In the genomic region with DNA sequence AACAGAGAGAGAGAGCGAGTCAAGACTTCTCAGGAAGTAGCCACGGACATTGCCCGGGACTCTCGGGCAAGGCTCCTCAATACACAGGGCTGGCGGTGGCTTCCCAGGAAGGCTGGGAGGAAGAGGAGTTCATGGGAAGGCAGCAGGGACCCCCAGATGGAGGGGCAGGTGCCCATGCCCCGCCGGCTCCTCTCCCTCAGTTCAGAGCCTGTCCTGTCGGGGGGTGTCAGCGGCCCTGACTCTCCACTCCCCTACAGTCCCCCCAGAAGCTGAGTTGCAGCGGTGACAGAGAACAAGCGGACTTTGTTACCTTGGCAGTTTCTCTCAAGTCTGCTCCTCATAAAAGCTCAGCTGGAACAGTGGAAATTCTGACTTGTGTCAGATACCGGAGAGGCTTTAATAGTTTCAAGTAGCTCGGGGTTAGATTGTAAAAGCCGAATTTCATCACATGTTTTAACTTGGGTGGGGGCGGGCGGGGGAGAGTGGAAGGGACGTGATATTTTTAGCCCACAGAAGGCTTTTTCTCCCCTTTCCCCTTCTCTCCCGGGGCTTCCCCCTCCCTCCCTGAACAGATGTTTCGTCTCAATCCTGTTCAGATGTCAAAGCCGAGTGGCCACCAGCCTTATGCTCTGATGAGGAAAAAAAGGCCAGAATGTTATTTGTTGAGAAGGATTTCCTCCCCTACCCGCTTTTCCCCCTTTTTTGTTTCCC, we compare ENCODE assay signal across 15 cellular contexts.
DNase-seq lines count a peak whose midpoint lies in the region; ATAC-seq, FAIRE-seq and TF ChIP-seq lines count a peak whose summit lies in the region.
"Had no signal": no experiment of that assay in that cellular context is flagged by ENCODE, and none has a peak within 500 bp of the region (broad histone marks: within the 10 kb centered on the region; RNA-seq: fewer than 3 reads in every experiment).

No MANE protein-coding gene starts in this region.

- H3K4me1 Mint-ChIP-seq in dendritic cell treated with granulocyte-macrophage colony-stimulating factor and Interleukin-4, amounts not matched to agents 40 ng/mL and 50 ng/mL, for 4 days (ENCODE audit: low read depth), result peaks cover 37% of the 10 kb centered on the region
- H3K4me1 Mint-ChIP-seq: B cell had no signal

- H3K36me3 Mint-ChIP-seq in dendritic cell treated with granulocyte-macrophage colony-stimulating factor and Interleukin-4, amounts not matched to agents 40 ng/mL and 50 ng/mL, for 4 days (ENCODE audit: low read depth), result no peaks in the 10 kb centered on the region

- peaks cover 91% of the 10 kb centered on the region for H4K20me1 ChIP-seq in HepG2 (ENCODE audit: insufficient read depth, low read length)

- no peak overlapping the region for H3K4me2 ChIP-seq in HepG2 (ENCODE audit: low read depth, low read length)

- no peak for TF ChIP-seq EP300 in HepG2 (IDR thresholded peaks at IDR 0.05; ENCODE audit: low read depth in 2 of 2, low read length in 2 of 2)
- no peak for TF ChIP-seq EP300 in HepG2 (CRISPR knock-in tag; IDR thresholded peaks at IDR 0.05; ENCODE audit: borderline replicate concordance)

- WGBS in HepG2 (ENCODE audit: low lambda C conversion rate), result 94% methylated on average over 19 of the region's 21 CpGs

- H3K36me3 ChIP-seq in HEK293 (ENCODE audit: control insufficient read depth in 2 of 2, insufficient read depth in 1 of 2, low read length in 2 of 2), result no peaks in the 10 kb centered on the region
- peaks cover 77 to 99% of the 10 kb centered on the region in 2 experiments for H3K36me3 ChIP-seq in HepG2 (replicated peaks in 1 of 2; ENCODE audit: control insufficient read depth in 1 of 2, insufficient read depth in 2 of 2, low read length in 2 of 2)
- H3K36me3 ChIP-seq in skeletal muscle tissue (ENCODE audit: control insufficient read depth in 3 of 3, insufficient read depth in 3 of 3, low read length in 3 of 3), result no peaks in the 10 kb centered on the region

- DNase-seq in HepG2 (ENCODE audit: low spot score) (no peak), medulla oblongata (ENCODE audit: extremely low spot score) (no peak), NOMO-1 treated with DMSO at 0.1 percent for 48 hours (lab: John Stamatoyannopoulos, UW; ENCODE audit: unreplicated experiment) (no peak), middle frontal gyrus (ENCODE audit: extremely low spot score, low spot score) (no peak), hippocampal formation (lab: John Stamatoyannopoulos, UW) (no peak)
- DNase-seq: activated CD4-positive, alpha-beta memory T cell treated with anti-CD3 and anti-CD28 coated beads, Interleukin-2, amount 10 ng/mL, durations not matched to agents 7 days and 5 days; activated naive CD4-positive, alpha-beta T cell; dermis blood vessel endothelial cell; mesendoderm; NCI-H2081 had no signal

- ATAC-seq in HepG2, result no peak
- ATAC-seq: K562 had no signal

- no peaks in the 10 kb centered on the region for H3K9me3 Mint-ChIP-seq in dendritic cell treated with granulocyte-macrophage colony-stimulating factor and Interleukin-4, amounts not matched to agents 40 ng/mL and 50 ng/mL, for 4 days
- H3K9me3 Mint-ChIP-seq: activated CD4-positive, alpha-beta memory T cell treated with anti-CD3 and anti-CD28 coated beads, Interleukin-2, amount 10 ng/mL, durations not matched to agents 7 days and 5 days had no signal

- peaks cover 11% of the 10 kb centered on the region for H3K27me3 Mint-ChIP-seq in dendritic cell treated with granulocyte-macrophage colony-stimulating factor and Interleukin-4, amounts not matched to agents 40 ng/mL and 50 ng/mL, for 4 days
- H3K27me3 Mint-ChIP-seq: activated CD4-positive, alpha-beta memory T cell treated with anti-CD3 and anti-CD28 coated beads, Interleukin-2, amount 10 ng/mL, durations not matched to agents 7 days and 5 days had no signal

- TF ChIP-seq POLR2A in HepG2 (IDR thresholded peaks at IDR 0.05; ENCODE audit: insufficient read depth in 1 of 2, low read depth in 2 of 2, low read length in 2 of 2), result no peak

- H2AFZ ChIP-seq in HepG2 (ENCODE audit: low read length), result no peak overlapping the region

- no peak for TF ChIP-seq RAD21 in HepG2 (CRISPR knock-in tag; IDR thresholded peaks at IDR 0.05)

- no peak overlapping the region for H3K4me3 Mint-ChIP-seq in dendritic cell treated with granulocyte-macrophage colony-stimulating factor and Interleukin-4, amounts not matched to agents 40 ng/mL and 50 ng/mL, for 4 days
- H3K4me3 Mint-ChIP-seq: activated CD4-positive, alpha-beta memory T cell treated with anti-CD3 and anti-CD28 coated beads, Interleukin-2, amount 10 ng/mL, durations not matched to agents 7 days and 5 days; B cell had no signal

- H3K9me3 ChIP-seq in HEK293 (ENCODE audit: control insufficient read depth, insufficient read depth, low read depth, low read length) (no peaks in the 10 kb centered on the region), HepG2 (ENCODE audit: low read length) (no peaks in the 10 kb centered on the region), skeletal muscle tissue (ENCODE audit: control insufficient read depth in 3 of 3, low read length in 3 of 3) (no peaks in the 10 kb centered on the region)

- H3K27me3 ChIP-seq in HepG2 (ENCODE audit: control insufficient read depth in 1 of 2, insufficient read depth in 2 of 2, low read length in 2 of 2) (no peaks in the 10 kb centered on the region), skeletal muscle tissue (ENCODE audit: control insufficient read depth in 3 of 3, insufficient read depth in 3 of 3, low read length in 3 of 3) (peaks cover 0 to 4% (median 0%) of the 10 kb centered on the region in 3 donors)

- in situ Hi-C loops in HepG2 (cut with HindIII; ENCODE audit: extremely low pct_ligation_motif_present, low pct_unique_long_range_greater_than_20kb), result no loop called here

- H3K4me1 ChIP-seq in HEK293 (ENCODE audit: control insufficient read depth, insufficient read depth, low read length), result no peaks in the 10 kb centered on the region
- peaks cover 100% of the 10 kb centered on the region for H3K4me1 ChIP-seq in HepG2 (ENCODE audit: insufficient read depth, low read length)
- peaks cover 25 to 32% (median 28%) of the 10 kb centered on the region in 3 donors for H3K4me1 ChIP-seq in skeletal muscle tissue (ENCODE audit: control insufficient read depth in 3 of 3, insufficient read depth in 3 of 3, low read length in 3 of 3)

- BruUV-seq in HepG2 (replicated peaks; lab: Mats Ljungman, UMichigan), result no TSS peak

- intact Hi-C loops in dendritic cell treated with granulocyte-macrophage colony-stimulating factor and Interleukin-4, amounts not matched to agents 40 ng/mL and 50 ng/mL, for 4 days (cut with micrococcal nuclease), result no loop called here
- intact Hi-C loops in HepG2 (cut with micrococcal nuclease; ENCODE audit: unreplicated experiment), result no loop called here

- POLR2A ChIA-PET in HEK293 (lab: Yijun Ruan, JAX), result no interaction called here
- POLR2A ChIA-PET in HepG2 (lab: Yijun Ruan, JAX), result no interaction called here

- peaks cover 42% of the 10 kb centered on the region for H3K79me2 ChIP-seq in HepG2 (ENCODE audit: insufficient read depth, low read length)

- FAIRE-seq in HepG2 (lab: Jason Lieb, UNC), result no peak
- FAIRE-seq: K562 had no signal

- H3K27ac ChIP-seq in HEK293 (ENCODE audit: extremely low read depth, low read depth, low read length), result no peak overlapping the region
- H3K27ac ChIP-seq in HepG2 (ENCODE audit: extremely low read length, insufficient read depth, low read length), result no peak overlapping the region
- H3K27ac ChIP-seq in skeletal muscle tissue (ENCODE audit: low read depth, low read length), result peak overlapping the region; percentile 50

- CTCF ChIA-PET in HEK293 (lab: Yijun Ruan, JAX) (interaction anchor here (0.6 kb wide), 1 partner anchor 231 kb away, joined by 3 read pairs; no protein-coding TSS in a partner anchor), HepG2 (lab: Yijun Ruan, JAX; ENCODE audit: low intra/inter-chr PET ratio, low total read pairs) (no interaction called here)

- H3K27ac Mint-ChIP-seq in dendritic cell treated with granulocyte-macrophage colony-stimulating factor and Interleukin-4, amounts not matched to agents 40 ng/mL and 50 ng/mL, for 4 days, result peak overlapping the region; percentile 5
- H3K27ac Mint-ChIP-seq: activated CD4-positive, alpha-beta memory T cell treated with anti-CD3 and anti-CD28 coated beads, Interleukin-2, amount 10 ng/mL, durations not matched to agents 7 days and 5 days; B cell had no signal

- H3K4me3 ChIP-seq in HEK293 (ENCODE audit: low read depth, low read length) (no peak overlapping the region), HepG2 (replicated peaks in 1 of 3; ENCODE audit: insufficient read depth in 1 of 3, low read depth in 2 of 3, low read length in 3 of 3) (no peak overlapping the region), skeletal muscle tissue (ENCODE audit: low read length in 3 of 3) (no peak overlapping the region)
- H3K4me3 ChIP-seq: K562 had no signal

- TF ChIP-seq CTCF in HEK293 (tag by site-specific recombination; IDR thresholded peaks at IDR 0.05) (no peak), HepG2 (CRISPR knock-in tag; IDR thresholded peaks at IDR 0.05) (no peak)

- H3K9ac ChIP-seq in HepG2 (ENCODE audit: insufficient read depth, low read depth, low read length) (no peak overlapping the region), skeletal muscle tissue (ENCODE audit: low read depth in 1 of 3, low read length in 3 of 3) (peak overlapping the region in 1 of 3 donors; percentile 30)

TF ChIP-seq in HEK293, 187 proteins besides CTCF, POLR2A, EP300 and RAD21 (continues in another document):
- TF ChIP-seq OVOL3 (tag by site-specific recombination; IDR thresholded peaks at IDR 0.05), result no peak
- TF ChIP-seq ZNF16 (tag by site-specific recombination; IDR thresholded peaks at IDR 0.05; ENCODE audit: low read depth), result no peak

TF ChIP-seq in HepG2, 621 proteins besides CTCF, POLR2A, EP300 and RAD21 (continues in another document):
- TF ChIP-seq RBM22 (optimal IDR thresholded peaks at IDR 0.05; ENCODE audit: low read length) (peak; percentile 4), ZBTB38 (CRISPR knock-in tag; IDR thresholded peaks at IDR 0.05) (0 out of 2 replicates have a peak, but pooled peaks have one; percentile 19), AGO2 (optimal IDR thresholded peaks at IDR 0.05; ENCODE audit: low read depth, low read length) (peak; percentile 96), POLR2AphosphoS2 (IDR thresholded peaks at IDR 0.05; ENCODE audit: low read depth, low read length) (0 out of 2 replicates have a peak, but pooled peaks have one; percentile 27), ZNF761 (CRISPR knock-in tag; conservative IDR thresholded peaks at IDR 0.05) (no peak)

Comparison
In these comparisons a context has a peak if more than half of its experiments do, and no peak if none do; other contexts are left out.
1. Of the 63 proteins assayed by ChIP-seq in both HepG2 and HEK293: peak only in HepG2: PATZ1; only in HEK293: PRDM4; in both: none; in neither: 61.